Comparison of ENCODE assay signal across 1 cellular context in genomic region chr3:62732183-62732904, GRCh38.
TF ChIP-seq lines count a peak whose summit lies in the region.

No MANE protein-coding gene starts in this region.

TF ChIP-seq in HepG2, 621 proteins besides CTCF, POLR2A, EP300 and RAD21 (continued from another document and continues in another):
- TF ChIP-seq, protein P1, sequence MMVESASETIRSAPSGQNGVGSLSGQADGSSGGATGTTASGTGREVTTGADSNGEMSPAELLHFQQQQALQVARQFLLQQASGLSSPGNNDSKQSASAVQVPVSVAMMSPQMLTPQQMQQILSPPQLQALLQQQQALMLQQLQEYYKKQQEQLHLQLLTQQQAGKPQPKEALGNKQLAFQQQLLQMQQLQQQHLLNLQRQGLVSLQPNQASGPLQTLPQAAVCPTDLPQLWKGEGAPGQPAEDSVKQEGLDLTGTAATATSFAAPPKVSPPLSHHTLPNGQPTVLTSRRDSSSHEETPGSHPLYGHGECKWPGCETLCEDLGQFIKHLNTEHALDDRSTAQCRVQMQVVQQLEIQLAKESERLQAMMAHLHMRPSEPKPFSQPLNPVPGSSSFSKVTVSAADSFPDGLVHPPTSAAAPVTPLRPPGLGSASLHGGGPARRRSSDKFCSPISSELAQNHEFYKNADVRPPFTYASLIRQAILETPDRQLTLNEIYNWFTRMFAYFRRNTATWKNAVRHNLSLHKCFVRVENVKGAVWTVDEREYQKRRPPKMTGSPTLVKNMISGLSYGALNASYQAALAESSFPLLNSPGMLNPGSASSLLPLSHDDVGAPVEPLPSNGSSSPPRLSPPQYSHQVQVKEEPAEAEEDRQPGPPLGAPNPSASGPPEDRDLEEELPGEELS (CRISPR knock-in tag; IDR thresholded peaks at IDR 0.05): peak; percentile 85
- TF ChIP-seq ZNF382 (CRISPR knock-in tag; IDR thresholded peaks at IDR 0.05; ENCODE audit: borderline replicate concordance): no peak
- TF ChIP-seq ZNF430 (CRISPR knock-in tag; IDR thresholded peaks at IDR 0.05): 0 out of 2 replicates have a peak, but pooled peaks have one; percentile 27
- TF ChIP-seq BATF2 (CRISPR knock-in tag; IDR thresholded peaks at IDR 0.05): no peak
- TF ChIP-seq NFYC (CRISPR knock-in tag; IDR thresholded peaks at IDR 0.05): no peak
- TF ChIP-seq ZNF761 (CRISPR knock-in tag; conservative IDR thresholded peaks at IDR 0.05): no peak
- no peak for TF ChIP-seq MTA1 (CRISPR knock-in tag; IDR thresholded peaks at IDR 0.05; ENCODE audit: borderline replicate concordance)
- TF ChIP-seq HNRNPK (IDR thresholded peaks at IDR 0.05; ENCODE audit: low read depth, low read length, poor library complexity, severe bottlenecking): no peak
- peak; percentile 82; the same call in 1 of the 2 replicates for TF ChIP-seq NFKBIZ (CRISPR knock-in tag; IDR thresholded peaks at IDR 0.05)
- TF ChIP-seq DNMT3B (CRISPR knock-in tag; conservative IDR thresholded peaks at IDR 0.05): no peak
- 0 out of 2 replicates have a peak, but pooled peaks have one; percentile 17 for TF ChIP-seq SIX4 (CRISPR knock-in tag; IDR thresholded peaks at IDR 0.05)
- TF ChIP-seq SP1 (IDR thresholded peaks at IDR 0.05): no peak
- no peak for TF ChIP-seq SP1 (CRISPR knock-in tag; IDR thresholded peaks at IDR 0.05)
- no peak for TF ChIP-seq CENPX (CRISPR knock-in tag; IDR thresholded peaks at IDR 0.05)
- no peak for TF ChIP-seq KLF13 (CRISPR knock-in tag; IDR thresholded peaks at IDR 0.05)
- TF ChIP-seq, protein P2, sequence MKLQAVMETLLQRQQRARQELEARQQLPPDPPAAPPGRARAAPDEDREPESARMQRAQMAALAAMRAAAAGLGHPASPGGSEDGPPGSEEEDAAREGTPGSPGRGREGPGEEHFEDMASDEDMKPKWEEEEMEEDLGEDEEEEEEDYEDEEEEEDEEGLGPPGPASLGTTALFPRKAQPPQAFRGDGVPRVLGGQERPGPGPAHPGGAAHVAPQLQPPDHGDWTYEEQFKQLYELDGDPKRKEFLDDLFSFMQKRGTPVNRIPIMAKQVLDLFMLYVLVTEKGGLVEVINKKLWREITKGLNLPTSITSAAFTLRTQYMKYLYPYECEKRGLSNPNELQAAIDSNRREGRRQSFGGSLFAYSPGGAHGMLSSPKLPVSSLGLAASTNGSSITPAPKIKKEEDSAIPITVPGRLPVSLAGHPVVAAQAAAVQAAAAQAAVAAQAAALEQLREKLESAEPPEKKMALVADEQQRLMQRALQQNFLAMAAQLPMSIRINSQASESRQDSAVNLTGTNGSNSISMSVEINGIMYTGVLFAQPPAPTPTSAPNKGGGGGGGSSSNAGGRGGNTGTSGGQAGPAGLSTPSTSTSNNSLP (IDR thresholded peaks at IDR 0.05; ENCODE audit: low read depth, low read length): peak; percentile 91
- TF ChIP-seq SUZ12 (IDR thresholded peaks at IDR 0.05; ENCODE audit: low read depth, low read length): no peak
- no peak for TF ChIP-seq HOXA5 (CRISPR knock-in tag; IDR thresholded peaks at IDR 0.05)
- no peak for TF ChIP-seq SIN3B (IDR thresholded peaks at IDR 0.05; ENCODE audit: low read length)
- no peak for TF ChIP-seq ZNF232 (CRISPR knock-in tag; IDR thresholded peaks at IDR 0.05; ENCODE audit: borderline replicate concordance)
- peak; percentile 29; the same call in 1 of the 2 replicates for TF ChIP-seq ESRRA (CRISPR knock-in tag; IDR thresholded peaks at IDR 0.05; ENCODE audit: low read depth)
- TF ChIP-seq, protein P3, sequence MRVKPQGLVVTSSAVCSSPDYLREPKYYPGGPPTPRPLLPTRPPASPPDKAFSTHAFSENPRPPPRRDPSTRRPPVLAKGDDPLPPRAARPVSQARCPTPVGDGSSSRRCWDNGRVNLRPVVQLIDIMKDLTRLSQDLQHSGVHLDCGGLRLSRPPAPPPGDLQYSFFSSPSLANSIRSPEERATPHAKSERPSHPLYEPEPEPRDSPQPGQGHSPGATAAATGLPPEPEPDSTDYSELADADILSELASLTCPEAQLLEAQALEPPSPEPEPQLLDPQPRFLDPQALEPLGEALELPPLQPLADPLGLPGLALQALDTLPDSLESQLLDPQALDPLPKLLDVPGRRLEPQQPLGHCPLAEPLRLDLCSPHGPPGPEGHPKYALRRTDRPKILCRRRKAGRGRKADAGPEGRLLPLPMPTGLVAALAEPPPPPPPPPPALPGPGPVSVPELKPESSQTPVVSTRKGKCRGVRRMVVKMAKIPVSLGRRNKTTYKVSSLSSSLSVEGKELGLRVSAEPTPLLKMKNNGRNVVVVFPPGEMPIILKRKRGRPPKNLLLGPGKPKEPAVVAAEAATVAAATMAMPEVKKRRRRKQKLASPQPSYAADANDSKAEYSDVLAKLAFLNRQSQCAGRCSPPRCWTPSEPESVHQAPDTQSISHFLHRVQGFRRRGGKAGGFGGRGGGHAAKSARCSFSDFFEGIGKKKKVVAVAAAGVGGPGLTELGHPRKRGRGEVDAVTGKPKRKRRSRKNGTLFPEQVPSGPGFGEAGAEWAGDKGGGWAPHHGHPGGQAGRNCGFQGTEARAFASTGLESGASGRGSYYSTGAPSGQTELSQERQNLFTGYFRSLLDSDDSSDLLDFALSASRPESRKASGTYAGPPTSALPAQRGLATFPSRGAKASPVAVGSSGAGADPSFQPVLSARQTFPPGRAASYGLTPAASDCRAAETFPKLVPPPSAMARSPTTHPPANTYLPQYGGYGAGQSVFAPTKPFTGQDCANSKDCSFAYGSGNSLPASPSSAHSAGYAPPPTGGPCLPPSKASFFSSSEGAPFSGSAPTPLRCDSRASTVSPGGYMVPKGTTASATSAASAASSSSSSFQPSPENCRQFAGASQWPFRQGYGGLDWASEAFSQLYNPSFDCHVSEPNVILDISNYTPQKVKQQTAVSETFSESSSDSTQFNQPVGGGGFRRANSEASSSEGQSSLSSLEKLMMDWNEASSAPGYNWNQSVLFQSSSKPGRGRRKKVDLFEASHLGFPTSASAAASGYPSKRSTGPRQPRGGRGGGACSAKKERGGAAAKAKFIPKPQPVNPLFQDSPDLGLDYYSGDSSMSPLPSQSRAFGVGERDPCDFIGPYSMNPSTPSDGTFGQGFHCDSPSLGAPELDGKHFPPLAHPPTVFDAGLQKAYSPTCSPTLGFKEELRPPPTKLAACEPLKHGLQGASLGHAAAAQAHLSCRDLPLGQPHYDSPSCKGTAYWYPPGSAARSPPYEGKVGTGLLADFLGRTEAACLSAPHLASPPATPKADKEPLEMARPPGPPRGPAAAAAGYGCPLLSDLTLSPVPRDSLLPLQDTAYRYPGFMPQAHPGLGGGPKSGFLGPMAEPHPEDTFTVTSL (CRISPR knock-in tag; IDR thresholded peaks at IDR 0.05; ENCODE audit: borderline replicate concordance): peak; percentile 98
- peak; percentile 83; the same call in 1 of the 2 replicates for TF ChIP-seq FOXK2 (IDR thresholded peaks at IDR 0.05)
- TF ChIP-seq ZNF431 (CRISPR knock-in tag; IDR thresholded peaks at IDR 0.05; ENCODE audit: borderline replicate concordance, low read depth): peak; percentile 71; the same call in 1 of the 2 replicates
- 0 out of 2 replicates have a peak, but pooled peaks have one; percentile 45 for TF ChIP-seq FOXP1 (IDR thresholded peaks at IDR 0.05)
- TF ChIP-seq FOXP1 (CRISPR knock-in tag; IDR thresholded peaks at IDR 0.05): peak; percentile 90
- no peak for TF ChIP-seq AGO1 (IDR thresholded peaks at IDR 0.05; ENCODE audit: low read depth, low read length, poor library complexity, severe bottlenecking)
- no peak for TF ChIP-seq YY1 (IDR thresholded peaks at IDR 0.05; ENCODE audit: insufficient read depth, insufficient replicate concordance, low read depth, low read length)
- peak; percentile 72 for TF ChIP-seq RARA (CRISPR knock-in tag; IDR thresholded peaks at IDR 0.05)
- TF ChIP-seq ZNF484 (CRISPR knock-in tag; IDR thresholded peaks at IDR 0.05; ENCODE audit: borderline replicate concordance, low read depth): no peak
- TF ChIP-seq, protein P4, sequence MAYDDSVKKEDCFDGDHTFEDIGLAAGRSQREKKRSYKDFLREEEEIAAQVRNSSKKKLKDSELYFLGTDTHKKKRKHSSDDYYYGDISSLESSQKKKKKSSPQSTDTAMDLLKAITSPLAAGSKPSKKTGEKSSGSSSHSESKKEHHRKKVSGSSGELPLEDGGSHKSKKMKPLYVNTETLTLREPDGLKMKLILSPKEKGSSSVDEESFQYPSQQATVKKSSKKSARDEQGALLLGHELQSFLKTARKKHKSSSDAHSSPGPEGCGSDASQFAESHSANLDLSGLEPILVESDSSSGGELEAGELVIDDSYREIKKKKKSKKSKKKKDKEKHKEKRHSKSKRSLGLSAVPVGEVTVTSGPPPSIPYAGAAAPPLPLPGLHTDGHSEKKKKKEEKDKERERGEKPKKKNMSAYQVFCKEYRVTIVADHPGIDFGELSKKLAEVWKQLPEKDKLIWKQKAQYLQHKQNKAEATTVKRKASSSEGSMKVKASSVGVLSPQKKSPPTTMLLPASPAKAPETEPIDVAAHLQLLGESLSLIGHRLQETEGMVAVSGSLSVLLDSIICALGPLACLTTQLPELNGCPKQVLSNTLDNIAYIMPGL (CRISPR knock-in tag; IDR thresholded peaks at IDR 0.05; ENCODE audit: borderline replicate concordance in 1 of 2, low read depth in 1 of 2): peak in 1 of 2 experiments; percentile 31; a peak in 1 of 4 replicates
- TF ChIP-seq ZNF740 (CRISPR knock-in tag; IDR thresholded peaks at IDR 0.05): no peak
- no peak for TF ChIP-seq ZFP36 (IDR thresholded peaks at IDR 0.05; ENCODE audit: borderline replicate concordance, low read depth, low read length, partially characterized antibody)
- no peak for TF ChIP-seq ZNF766 (CRISPR knock-in tag; IDR thresholded peaks at IDR 0.05; ENCODE audit: borderline replicate concordance)
- TF ChIP-seq IKZF4 (CRISPR knock-in tag; IDR thresholded peaks at IDR 0.05; ENCODE audit: borderline replicate concordance, low read depth, not compliant biosample characterization): no peak
- peak; percentile 74 for TF ChIP-seq ZMYM3 (CRISPR knock-in tag; IDR thresholded peaks at IDR 0.05)
- no peak; the same call in 1 of the 2 replicates for TF ChIP-seq ZNF652 (CRISPR knock-in tag; IDR thresholded peaks at IDR 0.05; ENCODE audit: borderline replicate concordance, low read depth)
- 0 out of 2 replicates have a peak, but pooled peaks have one; percentile 44 for TF ChIP-seq ZNF709 (CRISPR knock-in tag; IDR thresholded peaks at IDR 0.05)
- no peak for TF ChIP-seq ZNF432 (CRISPR knock-in tag; IDR thresholded peaks at IDR 0.05; ENCODE audit: borderline replicate concordance)
- TF ChIP-seq, protein P5, sequence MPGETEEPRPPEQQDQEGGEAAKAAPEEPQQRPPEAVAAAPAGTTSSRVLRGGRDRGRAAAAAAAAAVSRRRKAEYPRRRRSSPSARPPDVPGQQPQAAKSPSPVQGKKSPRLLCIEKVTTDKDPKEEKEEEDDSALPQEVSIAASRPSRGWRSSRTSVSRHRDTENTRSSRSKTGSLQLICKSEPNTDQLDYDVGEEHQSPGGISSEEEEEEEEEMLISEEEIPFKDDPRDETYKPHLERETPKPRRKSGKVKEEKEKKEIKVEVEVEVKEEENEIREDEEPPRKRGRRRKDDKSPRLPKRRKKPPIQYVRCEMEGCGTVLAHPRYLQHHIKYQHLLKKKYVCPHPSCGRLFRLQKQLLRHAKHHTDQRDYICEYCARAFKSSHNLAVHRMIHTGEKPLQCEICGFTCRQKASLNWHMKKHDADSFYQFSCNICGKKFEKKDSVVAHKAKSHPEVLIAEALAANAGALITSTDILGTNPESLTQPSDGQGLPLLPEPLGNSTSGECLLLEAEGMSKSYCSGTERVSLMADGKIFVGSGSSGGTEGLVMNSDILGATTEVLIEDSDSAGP (CRISPR knock-in tag; IDR thresholded peaks at IDR 0.05; ENCODE audit: borderline replicate concordance): no peak
- TF ChIP-seq, protein P6, sequence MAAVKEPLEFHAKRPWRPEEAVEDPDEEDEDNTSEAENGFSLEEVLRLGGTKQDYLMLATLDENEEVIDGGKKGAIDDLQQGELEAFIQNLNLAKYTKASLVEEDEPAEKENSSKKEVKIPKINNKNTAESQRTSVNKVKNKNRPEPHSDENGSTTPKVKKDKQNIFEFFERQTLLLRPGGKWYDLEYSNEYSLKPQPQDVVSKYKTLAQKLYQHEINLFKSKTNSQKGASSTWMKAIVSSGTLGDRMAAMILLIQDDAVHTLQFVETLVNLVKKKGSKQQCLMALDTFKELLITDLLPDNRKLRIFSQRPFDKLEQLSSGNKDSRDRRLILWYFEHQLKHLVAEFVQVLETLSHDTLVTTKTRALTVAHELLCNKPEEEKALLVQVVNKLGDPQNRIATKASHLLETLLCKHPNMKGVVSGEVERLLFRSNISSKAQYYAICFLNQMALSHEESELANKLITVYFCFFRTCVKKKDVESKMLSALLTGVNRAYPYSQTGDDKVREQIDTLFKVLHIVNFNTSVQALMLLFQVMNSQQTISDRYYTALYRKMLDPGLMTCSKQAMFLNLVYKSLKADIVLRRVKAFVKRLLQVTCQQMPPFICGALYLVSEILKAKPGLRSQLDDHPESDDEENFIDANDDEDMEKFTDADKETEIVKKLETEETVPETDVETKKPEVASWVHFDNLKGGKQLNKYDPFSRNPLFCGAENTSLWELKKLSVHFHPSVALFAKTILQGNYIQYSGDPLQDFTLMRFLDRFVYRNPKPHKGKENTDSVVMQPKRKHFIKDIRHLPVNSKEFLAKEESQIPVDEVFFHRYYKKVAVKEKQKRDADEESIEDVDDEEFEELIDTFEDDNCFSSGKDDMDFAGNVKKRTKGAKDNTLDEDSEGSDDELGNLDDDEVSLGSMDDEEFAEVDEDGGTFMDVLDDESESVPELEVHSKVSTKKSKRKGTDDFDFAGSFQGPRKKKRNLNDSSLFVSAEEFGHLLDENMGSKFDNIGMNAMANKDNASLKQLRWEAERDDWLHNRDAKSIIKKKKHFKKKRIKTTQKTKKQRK (IDR thresholded peaks at IDR 0.05; ENCODE audit: low read length): no peak
- TF ChIP-seq THYN1 (CRISPR knock-in tag; IDR thresholded peaks at IDR 0.05; ENCODE audit: borderline replicate concordance, low read depth): no peak
- TF ChIP-seq RXRA (CRISPR knock-in tag; IDR thresholded peaks at IDR 0.05): peak; percentile 40; the same call in 1 of the 2 replicates
- TF ChIP-seq KLF16 (CRISPR knock-in tag; IDR thresholded peaks at IDR 0.05): peak in 1 of 2 experiments; percentile 81; a peak in 2 of 4 replicates
- no peak for TF ChIP-seq TRIM22 (IDR thresholded peaks at IDR 0.05)
- TF ChIP-seq ZNF124 (CRISPR knock-in tag; IDR thresholded peaks at IDR 0.05): peak; percentile 70; the same call in 1 of the 2 replicates
- no peak for TF ChIP-seq ZNF496 (CRISPR knock-in tag; IDR thresholded peaks at IDR 0.05; ENCODE audit: insufficient replicate concordance)
- no peak for TF ChIP-seq TBP (CRISPR knock-in tag; IDR thresholded peaks at IDR 0.05)
